In the genomic region with DNA sequence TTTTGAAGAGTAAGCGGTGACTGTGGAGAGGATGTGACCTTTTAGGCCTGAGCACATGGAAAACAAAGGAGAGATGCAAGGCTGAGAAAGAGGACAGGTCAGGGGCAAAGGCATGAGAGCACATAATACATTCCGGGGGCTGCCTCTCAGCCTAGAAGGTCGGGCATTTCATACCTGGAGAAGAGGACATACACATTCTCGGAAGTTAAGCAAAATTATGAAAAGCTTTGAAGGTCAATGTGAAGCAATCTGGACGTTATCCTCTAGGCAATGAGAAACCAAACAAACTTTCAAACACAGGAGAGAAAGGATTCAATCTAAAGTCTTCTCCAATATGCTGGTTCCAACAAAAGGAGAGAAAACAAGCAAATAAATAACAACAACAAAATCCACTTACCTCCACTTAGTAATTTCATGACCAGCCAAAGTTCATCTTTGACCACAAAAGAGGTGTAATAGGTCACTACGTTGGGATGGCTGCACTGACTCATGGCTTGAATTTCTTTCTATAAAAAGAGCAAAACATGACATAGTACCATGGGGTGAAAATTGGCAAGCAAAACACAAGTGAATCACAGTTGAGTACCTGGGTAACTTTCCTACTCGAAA, we compare ENCODE assay signal across 10 cellular contexts.
A peak's percentile ranks its signal among the peaks of the same experiment; 100 is the strongest.
DNase-seq lines count a peak whose midpoint lies in the region; ATAC-seq and TF ChIP-seq lines count a peak whose summit lies in the region.
"Had no signal": no experiment of that assay in that cellular context is flagged by ENCODE, and none has a peak within 500 bp of the region (broad histone marks: within the 10 kb centered on the region; RNA-seq: fewer than 3 reads in every experiment).

No MANE protein-coding gene starts in this region.

- H3K27me3 Mint-ChIP-seq in HFFc6 (ENCODE audit: insufficient read depth): no peaks in the 10 kb centered on the region
- H3K27me3 Mint-ChIP-seq in activated naive CD8-positive, alpha-beta T cell treated with anti-CD3 and anti-CD28 coated beads, Interleukin-2, amount 10 ng/mL, durations not matched to agents 7 days and 5 days: no peaks in the 10 kb centered on the region

- H3K4me1 Mint-ChIP-seq in HFFc6 (ENCODE audit: low read depth): peaks cover 49% of the 10 kb centered on the region
- H3K4me1 Mint-ChIP-seq in activated naive CD8-positive, alpha-beta T cell treated with anti-CD3 and anti-CD28 coated beads, Interleukin-2, amount 10 ng/mL, durations not matched to agents 7 days and 5 days: peaks cover 15% of the 10 kb centered on the region

- H3K36me3 Mint-ChIP-seq in HFFc6 (ENCODE audit: low read depth): peaks cover 30% of the 10 kb centered on the region
- H3K36me3 Mint-ChIP-seq in activated naive CD8-positive, alpha-beta T cell treated with anti-CD3 and anti-CD28 coated beads, Interleukin-2, amount 10 ng/mL, durations not matched to agents 7 days and 5 days: peaks cover 28% of the 10 kb centered on the region

- no peak for TF ChIP-seq POLR2A in ovary (IDR thresholded peaks at IDR 0.05)

- H3K4me2 ChIP-seq in BLaER1: peak overlapping the region; percentile 57

- DNase-seq in HFFc6 (peak; percentile 53), iris pigment epithelial cell (ENCODE audit: low read depth) (peak; percentile 82), NCI-H2081 treated with DMSO at 0.1 percent for 48 hours (lab: John Stamatoyannopoulos, UW) (no peak), ovary (no peak)
- no peak for DNase-seq in activated naive CD8-positive, alpha-beta T cell treated with anti-CD3 and anti-CD28 coated beads, Interleukin-2, amount 10 ng/mL, durations not matched to agents 7 days and 5 days
- DNase-seq: NCI-H2227 treated with DMSO at 0.1 percent for 48 hours had no signal

- TF ChIP-seq EP300 in ovary (IDR thresholded peaks at IDR 0.05): no peak

- TF ChIP-seq CTCF in HFFc6 (IDR thresholded peaks at IDR 0.05) (no peak), ovary (IDR thresholded peaks at IDR 0.05) (no peak)

- intact Hi-C loops in ovary (cut with DNase I): no loop called here

- H3K9ac ChIP-seq in BLaER1: no peak overlapping the region

- no peaks in the 10 kb centered on the region for H3K27me3 ChIP-seq in BLaER1
- no peaks in the 10 kb centered on the region for H3K27me3 ChIP-seq in ovary

- H3K9me3 Mint-ChIP-seq in HFFc6: no peaks in the 10 kb centered on the region
- H3K9me3 Mint-ChIP-seq in activated naive CD8-positive, alpha-beta T cell treated with anti-CD3 and anti-CD28 coated beads, Interleukin-2, amount 10 ng/mL, durations not matched to agents 7 days and 5 days: no peaks in the 10 kb centered on the region

- ATAC-seq in activated naive CD8-positive, alpha-beta T cell treated with anti-CD3 and anti-CD28 coated beads, Interleukin-2, amount 10 ng/mL, durations not matched to agents 7 days and 5 days (ENCODE audit: low read depth): peak; percentile 36
- ATAC-seq in HG02623 (IDR thresholded peaks at IDR 0.05; ENCODE audit: unreplicated experiment): no peak
- ATAC-seq in GM21786 (IDR thresholded peaks at IDR 0.05; ENCODE audit: unreplicated experiment): no peak

- H3K9me3 ChIP-seq in BLaER1: no peaks in the 10 kb centered on the region
- H3K9me3 ChIP-seq in ovary: no peaks in the 10 kb centered on the region

- H3K36me3 ChIP-seq in BLaER1: peaks cover 84% of the 10 kb centered on the region
- no peaks in the 10 kb centered on the region for H3K36me3 ChIP-seq in ovary

- H3K4me1 ChIP-seq in BLaER1: peaks cover 82% of the 10 kb centered on the region
- no peaks in the 10 kb centered on the region for H3K4me1 ChIP-seq in ovary (ENCODE audit: insufficient read depth)

- no peak overlapping the region for H3K4me3 Mint-ChIP-seq in HFFc6
- H3K4me3 Mint-ChIP-seq in activated naive CD8-positive, alpha-beta T cell treated with anti-CD3 and anti-CD28 coated beads, Interleukin-2, amount 10 ng/mL, durations not matched to agents 7 days and 5 days: no peak overlapping the region

- H3K4me3 ChIP-seq in BLaER1 (no peak overlapping the region), ovary (no peak overlapping the region)
- H3K4me3 ChIP-seq: SK-N-MC had no signal

- WGBS in ovary, 3 donors: 85 to 87% (median 87%) methylated on average over 7 of the region's 7 CpGs

- H3K27ac ChIP-seq in BLaER1 (peak overlapping the region; percentile 44; the same call in 1 of the 2 replicates), ovary (no peak overlapping the region)
- H3K27ac ChIP-seq: SK-N-MC had no signal

- POLR2A ChIA-PET in activated naive CD8-positive, alpha-beta T cell treated with anti-CD3 and anti-CD28 coated beads, Interleukin-2, amount 10 ng/mL, durations not matched to agents 7 days and 5 days (lab: Charles Lee): no interaction called here

- no peak overlapping the region for H3K27ac Mint-ChIP-seq in HFFc6
- no peak overlapping the region for H3K27ac Mint-ChIP-seq in activated naive CD8-positive, alpha-beta T cell treated with anti-CD3 and anti-CD28 coated beads, Interleukin-2, amount 10 ng/mL, durations not matched to agents 7 days and 5 days

- H4K20me1 ChIP-seq in BLaER1: no peaks in the 10 kb centered on the region

Comparison
In these comparisons a context has a peak if more than half of its experiments do, and no peak if none do; other contexts are left out.
1. DNase-seq: peak in HFFc6 (single experiment) and iris pigment epithelial cell (single experiment); none in activated naive CD8-positive, alpha-beta T cell treated with anti-CD3 and anti-CD28 coated beads, Interleukin-2, amount 10 ng/mL, durations not matched to agents 7 days and 5 days (single experiment), NCI-H2081 treated with DMSO at 0.1 percent for 48 hours (single experiment) and ovary (0 of 5).